ENCODE assay signal across 8 cellular contexts in the genomic region with DNA sequence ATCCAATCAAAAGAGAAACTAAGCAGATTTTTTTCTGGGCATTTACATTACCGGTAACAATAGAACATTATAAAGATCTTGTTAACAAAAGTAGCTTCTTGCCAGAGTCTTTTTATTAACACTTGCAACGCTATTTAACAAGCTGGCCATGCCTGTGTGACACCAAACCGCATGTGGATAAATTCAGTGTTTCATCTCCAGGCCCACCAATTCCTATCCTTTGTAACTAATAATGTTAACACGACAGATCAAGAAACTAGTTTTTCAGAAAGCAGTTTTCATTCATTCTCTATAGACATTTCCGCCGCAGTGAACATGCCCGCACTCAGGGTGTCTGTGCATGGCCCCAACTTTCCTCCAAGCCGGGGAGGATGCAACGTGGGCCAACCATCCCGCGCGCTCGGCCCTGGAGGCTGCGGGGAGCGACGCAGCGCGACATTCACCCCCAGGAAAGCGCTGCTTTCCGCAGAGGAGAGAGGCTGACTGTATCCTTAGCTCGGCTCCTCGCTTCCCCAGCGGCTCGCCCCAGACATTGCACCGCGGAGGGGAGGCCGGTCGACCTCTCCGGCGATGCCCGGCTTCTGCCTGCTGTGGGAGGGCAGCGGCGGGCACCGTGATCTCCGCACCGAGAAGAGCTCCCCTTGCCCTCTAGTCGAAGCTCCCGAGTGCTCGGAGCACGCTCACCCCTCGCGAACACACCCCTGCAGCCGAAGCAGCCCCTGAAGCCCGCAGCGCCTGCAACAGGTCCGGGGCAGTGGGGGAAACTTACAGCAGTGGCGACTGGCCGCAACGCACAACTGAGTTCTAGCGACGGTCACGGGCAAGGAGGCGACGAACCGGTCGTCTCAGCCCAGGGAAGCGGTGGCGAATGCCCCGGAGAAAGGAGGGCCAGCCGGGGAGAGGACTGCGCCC. TPM values are rescaled to one million over a fixed set of nuclear protein-coding genes. Genes with fewer than 3 reads are reported as not detected.
DNase-seq lines count a peak whose midpoint lies in the region; ATAC-seq, FAIRE-seq and TF ChIP-seq lines count a peak whose summit lies in the region.

No MANE protein-coding gene starts in this region.

- peaks cover 27% of the 10 kb centered on the region for H3K4me1 Mint-ChIP-seq in activated naive CD8-positive, alpha-beta T cell treated with anti-CD3 and anti-CD28 coated beads, Interleukin-2, amount 10 ng/mL, durations not matched to agents 7 days and 5 days

- H3K36me3 Mint-ChIP-seq in activated naive CD8-positive, alpha-beta T cell treated with anti-CD3 and anti-CD28 coated beads, Interleukin-2, amount 10 ng/mL, durations not matched to agents 7 days and 5 days, result no peaks in the 10 kb centered on the region

- no peak for TF ChIP-seq POLR2A in H54 (IDR thresholded peaks at IDR 0.05; ENCODE audit: low read depth, low read length)

- peak; percentile 29 for DNase-seq in AG08395 (ENCODE audit: low spot score)
- peak; percentile 73 for DNase-seq in RPMI8226
- DNase-seq in activated naive CD8-positive, alpha-beta T cell treated with anti-CD3 and anti-CD28 coated beads, Interleukin-2, amount 10 ng/mL, durations not matched to agents 7 days and 5 days, result peak; percentile 56
- peak; percentile 54 for DNase-seq in left ventricle myocardium superior
- DNase-seq in retinal pigment epithelial cell (ENCODE audit: low read depth), result no peak
- no peak for DNase-seq in H54 (ENCODE audit: insufficient read length, low spot score)

- H3K27me3 Mint-ChIP-seq in activated naive CD8-positive, alpha-beta T cell treated with anti-CD3 and anti-CD28 coated beads, Interleukin-2, amount 10 ng/mL, durations not matched to agents 7 days and 5 days, result peaks cover 56% of the 10 kb centered on the region

- intact Hi-C loops in left ventricle myocardium superior (cut with micrococcal nuclease), result no loop called here

- H3K4me3 ChIP-seq in retinal pigment epithelial cell (ENCODE audit: low read length), result peak overlapping the region; percentile 95

- TF ChIP-seq CTCF in retinal pigment epithelial cell (conservative IDR thresholded peaks at IDR 0.05; ENCODE audit: low read depth, low read length), result peak; percentile 18

- FAIRE-seq in H54 (lab: Jason Lieb, UNC), result no peak

- no peaks in the 10 kb centered on the region for H3K9me3 Mint-ChIP-seq in activated naive CD8-positive, alpha-beta T cell treated with anti-CD3 and anti-CD28 coated beads, Interleukin-2, amount 10 ng/mL, durations not matched to agents 7 days and 5 days

- POLR2A ChIA-PET in activated naive CD8-positive, alpha-beta T cell treated with anti-CD3 and anti-CD28 coated beads, Interleukin-2, amount 10 ng/mL, durations not matched to agents 7 days and 5 days (lab: Charles Lee), result interaction anchor here (0.6 to 1.3 kb wide), 3 partner anchors 15 to 330 kb away, joined by 3 to 6 read pairs (median 3); a partner anchor contains a TSS

- peak overlapping the region; percentile 90 for H3K4me3 Mint-ChIP-seq in activated naive CD8-positive, alpha-beta T cell treated with anti-CD3 and anti-CD28 coated beads, Interleukin-2, amount 10 ng/mL, durations not matched to agents 7 days and 5 days

- no peak overlapping the region for H3K27ac Mint-ChIP-seq in activated naive CD8-positive, alpha-beta T cell treated with anti-CD3 and anti-CD28 coated beads, Interleukin-2, amount 10 ng/mL, durations not matched to agents 7 days and 5 days

- ATAC-seq in GM18873 (IDR thresholded peaks at IDR 0.05; ENCODE audit: low FRiP score, unreplicated experiment), result peak; percentile 16
- ATAC-seq in HG03139 (IDR thresholded peaks at IDR 0.05; ENCODE audit: unreplicated experiment), result peak; percentile 23
- peak; percentile 26 for ATAC-seq in activated naive CD8-positive, alpha-beta T cell treated with anti-CD3 and anti-CD28 coated beads, Interleukin-2, amount 10 ng/mL, durations not matched to agents 7 days and 5 days (ENCODE audit: low read depth)
- peak; percentile 49 for ATAC-seq in left ventricle myocardium superior

RNA-seq across cellular contexts. Expression of a gene that starts 0.7 kb away (rescaled TPM):
- total RNA-seq in activated naive CD8-positive, alpha-beta T cell treated with anti-CD3 and anti-CD28 coated beads, Interleukin-2, amount 10 ng/mL, durations not matched to agents 7 days and 5 days, result under 1 TPM; 0.78 to 0.96 TPM
- total RNA-seq in left ventricle myocardium superior, result 2.7 TPM

RNA-seq across cellular contexts. Expression of a gene that starts 45.2 kb away (rescaled TPM):
- 10 to 100 TPM; 68.5 to 70.6 TPM for total RNA-seq in activated naive CD8-positive, alpha-beta T cell treated with anti-CD3 and anti-CD28 coated beads, Interleukin-2, amount 10 ng/mL, durations not matched to agents 7 days and 5 days
- 87.1 TPM for total RNA-seq in left ventricle myocardium superior

Comparison
In these comparisons a context has a peak if more than half of its experiments do, and no peak if none do; other contexts are left out.
1. DNase-seq: peak in AG08395 (single experiment), RPMI8226 (single experiment), activated naive CD8-positive, alpha-beta T cell treated with anti-CD3 and anti-CD28 coated beads, Interleukin-2, amount 10 ng/mL, durations not matched to agents 7 days and 5 days (single experiment) and left ventricle myocardium superior (single experiment); none in retinal pigment epithelial cell (single experiment) and H54 (single experiment).
2. Peak in every context shown above with its lines, with median percentiles within 50 percentile points of each other: ATAC-seq.